In the genomic region with DNA sequence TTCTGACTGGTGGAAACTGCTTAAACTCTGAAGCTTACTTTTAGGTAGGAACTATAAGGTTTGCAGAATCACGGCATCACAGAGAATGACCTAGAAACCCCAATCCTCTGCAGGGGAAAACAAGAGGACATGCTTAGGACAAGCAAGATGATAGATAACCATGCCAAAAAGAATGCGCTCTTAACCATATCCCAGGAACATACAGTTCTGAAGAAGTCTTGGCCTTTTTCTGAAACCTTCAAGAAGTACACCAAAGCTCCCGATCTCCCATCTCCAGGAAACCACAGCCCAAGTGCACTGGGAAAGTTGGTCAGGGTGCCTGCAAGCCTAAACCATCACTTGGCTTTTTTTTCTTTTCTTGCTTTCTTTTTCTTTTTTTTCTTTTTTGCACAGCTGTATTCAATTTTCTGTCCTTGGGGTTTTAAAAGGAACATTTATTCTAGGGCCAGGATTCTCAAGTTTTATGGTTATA, we compare ENCODE assay signal across 10 cellular contexts. TPM values are rescaled to one million over a fixed set of nuclear protein-coding genes. Genes with fewer than 3 reads are reported as not detected.
A peak's percentile ranks its signal among the peaks of the same experiment; 100 is the strongest.
DNase-seq lines count a peak whose midpoint lies in the region; ATAC-seq, FAIRE-seq and TF ChIP-seq lines count a peak whose summit lies in the region.
"Had no signal": no experiment of that assay in that cellular context is flagged by ENCODE, and none has a peak within 500 bp of the region (broad histone marks: within the 10 kb centered on the region; RNA-seq: fewer than 3 reads in every experiment).

No MANE protein-coding gene starts in this region.

- ATAC-seq in body of pancreas: peak; percentile 25

- intact Hi-C loops in body of pancreas (cut with DNase I): no loop called here

- TF ChIP-seq POLR2A in body of pancreas (IDR thresholded peaks at IDR 0.05) (no peak), suprapubic skin (IDR thresholded peaks at IDR 0.05) (no peak)

- WGBS in body of pancreas, 2 donors: 83 to 92% methylated on average over 3 of the region's 3 CpGs
- WGBS in suprapubic skin: 27% methylated on average over 3 of the region's 3 CpGs

- H3K4me1 ChIP-seq in body of pancreas (peaks cover 23% of the 10 kb centered on the region), keratinocyte (ENCODE audit: control insufficient read depth, extremely low read depth, insufficient read depth, low read length) (peaks cover 26% of the 10 kb centered on the region), suprapubic skin (peaks cover 57% of the 10 kb centered on the region)

- H3K4me2 ChIP-seq in keratinocyte (ENCODE audit: control insufficient read depth, extremely low read depth, insufficient read depth, low read depth, low read length): peak overlapping the region; percentile 69

- H3K9me1 ChIP-seq in keratinocyte (ENCODE audit: control insufficient read depth, extremely low read depth, insufficient read depth, low read length): no peaks in the 10 kb centered on the region

- no peak for TF ChIP-seq CTCF in body of pancreas (IDR thresholded peaks at IDR 0.05)
- no peak for TF ChIP-seq CTCF in keratinocyte (optimal IDR thresholded peaks at IDR 0.05 in 1 of 3, IDR thresholded peaks at IDR 0.05 in 1 of 3, conservative IDR thresholded peaks at IDR 0.05 in 1 of 3; ENCODE audit: extremely low read depth in 1 of 3, insufficient read depth in 2 of 3, low read length in 3 of 3)
- TF ChIP-seq CTCF in suprapubic skin (IDR thresholded peaks at IDR 0.05): no peak

- H3K27ac ChIP-seq in body of pancreas (peak overlapping the region in 1 of 4 donors; percentile 8), keratinocyte (ENCODE audit: control insufficient read depth, insufficient read depth, low read length) (peak overlapping the region; percentile 53), suprapubic skin (peak overlapping the region; percentile 84)

- no peaks in the 10 kb centered on the region for H3K36me3 ChIP-seq in body of pancreas (replicated peaks in 1 of 2; ENCODE audit: insufficient read depth in 1 of 2, low read depth in 2 of 2)
- H3K36me3 ChIP-seq in keratinocyte (ENCODE audit: control insufficient read depth in 2 of 2, extremely low read depth in 1 of 2, insufficient read depth in 2 of 2, low read length in 2 of 2): peaks cover 0 to 3% of the 10 kb centered on the region in 2 experiments
- H3K36me3 ChIP-seq in suprapubic skin: no peaks in the 10 kb centered on the region

- no peak for FAIRE-seq in keratinocyte (lab: Jason Lieb, UNC)
- FAIRE-seq: A204.1, GM12892 had no signal

- H3K27me3 ChIP-seq in body of pancreas (no peaks in the 10 kb centered on the region), keratinocyte (ENCODE audit: control insufficient read depth, extremely low read depth, insufficient read depth, low read length) (no peaks in the 10 kb centered on the region), suprapubic skin (no peaks in the 10 kb centered on the region)

- no peak for TF ChIP-seq EP300 in suprapubic skin (IDR thresholded peaks at IDR 0.05)

- DNase-seq in NCI-H2171 treated with DMSO at 0.1 percent for 48 hours (lab: John Stamatoyannopoulos, UW): peak; percentile 13
- no peak for DNase-seq in NCI-H2171 (lab: John Stamatoyannopoulos, UW)
- DNase-seq in body of pancreas: peak in 1 of 4 donors; percentile 43
- DNase-seq in keratinocyte (ENCODE audit: low read depth, low spot score): no peak
- no peak for DNase-seq in suprapubic skin (ENCODE audit: low spot score in 2 of 2)
- no peak for DNase-seq in midbrain (lab: John Stamatoyannopoulos, UW)
- DNase-seq in DMS79 treated with DMSO at 0.1 percent for 48 hours (lab: John Stamatoyannopoulos, UW): no peak
- DNase-seq in NCI-H526 (lab: John Stamatoyannopoulos, UW): no peak

- no peaks in the 10 kb centered on the region for H4K20me1 ChIP-seq in keratinocyte (ENCODE audit: control insufficient read depth, extremely low read depth, insufficient read depth, low read length)

- H3K9me3 ChIP-seq in body of pancreas: no peaks in the 10 kb centered on the region
- no peaks in the 10 kb centered on the region for H3K9me3 ChIP-seq in keratinocyte (ENCODE audit: control insufficient read depth, low read depth, low read length)
- H3K9me3 ChIP-seq in suprapubic skin: no peaks in the 10 kb centered on the region

- dilution Hi-C loops in keratinocyte (cut with MboI; ENCODE audit: extremely low pct_ligation_motif_present, low sequenced_read_pairs): no loop called here

- no peak overlapping the region for H3K9ac ChIP-seq in keratinocyte (ENCODE audit: control insufficient read depth, extremely low read depth, insufficient read depth, low read length)

- H3K79me2 ChIP-seq in keratinocyte (ENCODE audit: control insufficient read depth, insufficient read depth, low read length): peaks cover 6% of the 10 kb centered on the region

- H3K4me3 ChIP-seq in body of pancreas (no peak overlapping the region), keratinocyte (ENCODE audit: control insufficient read depth in 2 of 3, extremely low read depth in 1 of 3, insufficient read depth in 2 of 3, low read depth in 1 of 3, low read length in 3 of 3) (no peak overlapping the region), suprapubic skin (no peak overlapping the region)

- H2AFZ ChIP-seq in keratinocyte (ENCODE audit: control insufficient read depth, low read length): no peak overlapping the region

RNA-seq across cellular contexts. Expression of a gene that starts 12.2 kb away (rescaled TPM):
- total RNA-seq in body of pancreas (10 to 100 TPM; 25.4 to 41.2 TPM), suprapubic skin (100 to 1,000 TPM in 1 of 4 donors, 10 to 100 TPM in 3; 52.9 to 129 (median 72.1) TPM)
- polyA plus RNA-seq in keratinocyte: 12.0 to 24.0 TPM (median 16.2 TPM) in 3 replicates
- polyA plus RNA-seq in keratinocyte (2011; ENCODE audit: low read depth): 54.2 TPM
- 14.1 and 14.5 TPM in 2 replicates for polyA plus RNA-seq in keratinocyte (2011; cell fraction: cytosol; rRNA removed)
- polyA plus RNA-seq in keratinocyte (2011; cell fraction: nucleus; rRNA removed): 54.5 and 61.4 TPM in 2 replicates
- 21.1 and 27.6 TPM in 2 replicates for polyA plus RNA-seq in keratinocyte (2012; ENCODE audit: low replicate concordance)
- polyA minus RNA-seq in keratinocyte: 23.1 to 93.4 TPM (median 35.1 TPM) in 3 replicates
- 29.7 TPM for polyA minus RNA-seq in keratinocyte (2011; cell fraction: cytosol; rRNA and poly(A)+ RNA removed)
- 54.7 and 104 TPM in 2 replicates for polyA minus RNA-seq in keratinocyte (2011; cell fraction: nucleus; rRNA and poly(A)+ RNA removed)
